ENCODE assay signal across 13 cellular contexts in genomic region chr3:159604151-159604581, GRCh38.
DNase-seq lines count a peak whose midpoint lies in the region; ATAC-seq and TF ChIP-seq lines count a peak whose summit lies in the region.
"Had no signal": no experiment of that assay in that cellular context is flagged by ENCODE, and none has a peak within 500 bp of the region (broad histone marks: within the 10 kb centered on the region; RNA-seq: fewer than 3 reads in every experiment).

No MANE protein-coding gene starts in this region.

- H3K79me2 ChIP-seq in SK-N-SH (ENCODE audit: insufficient read depth) = no peaks in the 10 kb centered on the region

- H3K9ac ChIP-seq in SK-N-SH = no peak overlapping the region

- DNase-seq in DMS53 (lab: John Stamatoyannopoulos, UW) (peak; percentile 10), DMS53 treated with DMSO at 0.1 percent for 48 hours (lab: John Stamatoyannopoulos, UW; ENCODE audit: unreplicated experiment) (no peak), SK-N-SH (no peak), Right ventricle myocardium inferior (ENCODE audit: missing footprints) (peak; percentile 87), upper lobe of right lung (no peak), SHP77 (lab: John Stamatoyannopoulos, UW) (no peak), RPMI8226 (no peak)
- DNase-seq: 8988T; activated CD4-positive, alpha-beta T cell treated with anti-CD3 and anti-CD28 coated beads, Interleukin-2, amount 50 U/mL, for 1 hour; NCI-H2171; PC-9 had no signal

- H3K27ac ChIP-seq in SK-N-SH (ENCODE audit: low read depth in 2 of 2, low read length in 1 of 2) (no peak overlapping the region; a peak in 1 of 4 replicates), upper lobe of right lung (no peak overlapping the region)
- H3K27ac ChIP-seq: PC-9, thoracic aorta had no signal

- TF ChIP-seq CTCF in SK-N-SH (IDR thresholded peaks at IDR 0.05) (no peak), upper lobe of right lung (IDR thresholded peaks at IDR 0.05) (no peak)

- no peaks in the 10 kb centered on the region for H3F3A ChIP-seq in SK-N-SH (replicated peaks; ENCODE audit: insufficient read depth)

- intact Hi-C loops in Right ventricle myocardium inferior (cut with DNase I) (no loop called here), upper lobe of right lung (cut with DNase I) (no loop called here)

- H3K4me2 ChIP-seq in SK-N-SH = no peak overlapping the region
- H3K4me2 ChIP-seq: PC-9 had no signal

- H3K27me3 ChIP-seq in SK-N-SH (ENCODE audit: insufficient read depth) (no peaks in the 10 kb centered on the region), upper lobe of right lung (peaks cover 5% of the 10 kb centered on the region)

- H2AFZ ChIP-seq in SK-N-SH (ENCODE audit: low read depth) = no peak overlapping the region
- H2AFZ ChIP-seq: PC-9 had no signal

- TF ChIP-seq EP300 in SK-N-SH (IDR thresholded peaks at IDR 0.05; ENCODE audit: borderline replicate concordance in 1 of 2, low read depth in 1 of 2, low read length in 1 of 2) = no peak

- CTCF ChIA-PET in SK-N-SH (lab: Yijun Ruan, JAX) = interaction anchor here (0.7 to 2.1 kb wide), 3 partner anchors 12 to 339 kb away, joined by 3 to 7 read pairs (median 3); no protein-coding TSS in a partner anchor

- no peak overlapping the region for H3K4me3 ChIP-seq in SK-N-SH (ENCODE audit: low read depth in 2 of 2, low read length in 1 of 2)
- H3K4me3 ChIP-seq in upper lobe of right lung = no peak overlapping the region
- H3K4me3 ChIP-seq: PC-9, thoracic aorta had no signal

- H3K36me3 ChIP-seq in SK-N-SH (replicated peaks in 1 of 2; ENCODE audit: control insufficient read depth in 1 of 2, insufficient read depth in 2 of 2, low read length in 1 of 2) = no peaks in the 10 kb centered on the region
- H3K36me3 ChIP-seq in upper lobe of right lung = no peaks in the 10 kb centered on the region
- H3K36me3 ChIP-seq: thoracic aorta had no signal

- ATAC-seq in Right ventricle myocardium inferior (peak; percentile 97), upper lobe of right lung (peak; percentile 64), HG02642 (IDR thresholded peaks at IDR 0.05; ENCODE audit: poor library complexity, unreplicated experiment) (no peak)

- H3K9me3 ChIP-seq in SK-N-SH (0 out of 2 replicates have a peak, but pooled peaks cover 5% of the 10 kb centered on the region), upper lobe of right lung (peaks cover 17% of the 10 kb centered on the region)

- H3K4me1 ChIP-seq in SK-N-SH (ENCODE audit: control insufficient read depth in 1 of 2, insufficient read depth in 2 of 2, low read depth in 1 of 2, low read length in 1 of 2) (peaks cover 0 to 16% of the 10 kb centered on the region in 2 experiments; a peak in 2 of 4 replicates), upper lobe of right lung (no peaks in the 10 kb centered on the region)

- H4K20me1 ChIP-seq in SK-N-SH (ENCODE audit: insufficient read depth) = no peaks in the 10 kb centered on the region

- POLR2A ChIA-PET in SK-N-SH (lab: Yijun Ruan, JAX) = no interaction called here

- TF ChIP-seq RAD21 in SK-N-SH (IDR thresholded peaks at IDR 0.05; ENCODE audit: low read length) = no peak

- H3K9me2 ChIP-seq in SK-N-SH = no peaks in the 10 kb centered on the region

- WGBS in SK-N-SH (ENCODE audit: low lambda C conversion rate) = 21% methylated on average over 5 of the region's 5 CpGs

TF ChIP-seq in SK-N-SH, 30 proteins besides CTCF, POLR2A, EP300 and RAD21:
- TF ChIP-seq ZBTB33 (IDR thresholded peaks at IDR 0.05; ENCODE audit: borderline replicate concordance, low read depth) (no peak), NFIC (IDR thresholded peaks at IDR 0.05; ENCODE audit: borderline replicate concordance) (peak; percentile 20), CHD2 (IDR thresholded peaks at IDR 0.05; ENCODE audit: low read length, partially characterized antibody) (no peak), TCF12 (IDR thresholded peaks at IDR 0.05) (peak; percentile 30; the same call in 1 of the 2 replicates)

Comparison
In these comparisons a context has a peak if more than half of its experiments do, and no peak if none do; other contexts are left out.
1. DNase-seq: peak in DMS53 (single experiment) and Right ventricle myocardium inferior (single experiment); none in DMS53 treated with DMSO at 0.1 percent for 48 hours (single experiment), SK-N-SH (single experiment), upper lobe of right lung (single experiment), SHP77 (0 of 2) and RPMI8226 (single experiment).